Comparison of ENCODE assay signal across 34 cellular contexts in the genomic region with DNA sequence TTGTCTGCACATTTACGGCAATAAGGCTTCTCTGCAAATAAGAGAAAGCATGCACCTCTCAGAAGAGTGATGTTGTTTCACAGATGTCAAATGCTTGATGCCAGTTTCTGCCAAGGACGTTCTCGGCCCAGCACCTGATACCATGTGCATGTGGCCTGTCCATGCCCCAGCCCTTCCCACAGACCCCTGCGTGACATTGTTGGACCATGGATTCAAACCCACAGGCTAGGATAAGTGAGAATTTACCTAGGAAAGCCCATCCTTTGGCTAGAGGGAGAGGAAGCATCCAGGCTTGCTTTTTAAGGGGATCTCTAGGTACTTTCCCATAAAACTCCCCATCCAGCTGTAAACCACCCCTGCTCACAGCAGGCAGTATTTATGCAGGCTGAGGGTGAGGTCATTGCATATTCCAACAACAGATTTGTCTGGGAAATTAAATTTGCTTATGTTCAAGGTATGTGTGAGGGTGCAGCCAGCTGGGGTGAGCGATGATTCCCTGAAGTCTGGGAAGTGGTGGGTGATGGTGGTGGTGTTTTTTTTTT.
DNase-seq lines count a peak whose midpoint lies in the region; ATAC-seq and TF ChIP-seq lines count a peak whose summit lies in the region.
"Had no signal": no experiment of that assay in that cellular context is flagged by ENCODE, and none has a peak within 500 bp of the region (broad histone marks: within the 10 kb centered on the region; RNA-seq: fewer than 3 reads in every experiment).

No MANE protein-coding gene starts in this region.

- no peaks in the 10 kb centered on the region for H3K36me3 Mint-ChIP-seq in stimulated activated effector memory CD8-positive, alpha-beta T cell treated with anti-CD3 and anti-CD28 coated beads, Interleukin-12 subunit alpha, Interleukin-12 subunit beta, amount 100 ng/mL, for 72 hours
- H3K36me3 Mint-ChIP-seq: CD4-positive, alpha-beta memory T cell had no signal

- POLR2A ChIA-PET in AG04450 (lab: Yijun Ruan, JAX), result interaction anchor here (1.0 kb wide), 1 partner anchor 413 kb away, joined by 3 read pairs; no protein-coding TSS in a partner anchor
- POLR2A ChIA-PET in HEK293 (lab: Yijun Ruan, JAX), result no interaction called here

- H3K9me3 ChIP-seq in AG04450 (ENCODE audit: control insufficient read depth, insufficient read depth, low read length) (peaks cover 6% of the 10 kb centered on the region), HEK293 (ENCODE audit: control insufficient read depth, insufficient read depth, low read depth, low read length) (no peaks in the 10 kb centered on the region), upper lobe of left lung (peaks cover 0 to 4% (median 0%) of the 10 kb centered on the region in 4 donors)
- H3K9me3 ChIP-seq: A549, body of pancreas, right atrium auricular region, testis, vagina had no signal

- CTCF ChIA-PET in AG04450 (lab: Charles Lee) (interaction anchor here (1.8 kb wide), 1 partner anchor 27 kb away, joined by 5 read pairs; no protein-coding TSS in a partner anchor), HEK293 (lab: Yijun Ruan, JAX) (no interaction called here)

- H3K27me3 ChIP-seq in AG04450 (ENCODE audit: control insufficient read depth, insufficient read depth, low read length) (no peaks in the 10 kb centered on the region), brain microvascular endothelial cell (replicated peaks) (no peaks in the 10 kb centered on the region), upper lobe of left lung (no peaks in the 10 kb centered on the region)
- H3K27me3 ChIP-seq: body of pancreas, heart right ventricle, right atrium auricular region, testis, vagina had no signal

- H3K36me3 ChIP-seq in HEK293 (ENCODE audit: control insufficient read depth in 2 of 2, insufficient read depth in 1 of 2, low read length in 2 of 2) (no peaks in the 10 kb centered on the region), brain microvascular endothelial cell (replicated peaks) (no peaks in the 10 kb centered on the region), upper lobe of left lung (no peaks in the 10 kb centered on the region)
- H3K36me3 ChIP-seq: heart right ventricle, right atrium auricular region, vagina had no signal

- DNase-seq in AG04450 (ENCODE audit: low read depth, low spot score) (peak; percentile 73), brain microvascular endothelial cell (peak; percentile 27), kidney tubule cell (ENCODE audit: low spot score) (peak; percentile 6), DMS53 treated with DMSO at 0.1 percent for 48 hours (lab: John Stamatoyannopoulos, UW; ENCODE audit: unreplicated experiment) (no peak), upper lobe of left lung (no peak)
- DNase-seq in stimulated activated effector memory CD8-positive, alpha-beta T cell treated with anti-CD3 and anti-CD28 coated beads, Interleukin-12 subunit alpha, Interleukin-12 subunit beta, amount 100 ng/mL, for 72 hours (ENCODE audit: low spot score in 2 of 2), result no peak
- no peak for DNase-seq in stimulated activated naive CD4-positive, alpha-beta T cell treated with Interleukin-2 at 50 U/mL for 16 hours (lab: John Stamatoyannopoulos, UW)
- DNase-seq: activated CD4-positive, alpha-beta T cell treated with anti-CD3 and anti-CD28 coated beads for 36 hours; activated gamma-delta T cell; activated T-cell treated with anti-CD3 and anti-CD28 coated beads, Interleukin-2, amount 50 U/mL, for 1 hour; body of pancreas; CD4-positive, alpha-beta memory T cell; DMS153; effector CD8-positive, alpha-beta T cell; foreskin fibroblast; GF-D8; heart right ventricle; left colon; mammary epithelial cell; NCI-H146; NCI-H2107; NCI-H446 treated with DMSO at 0.1 percent for 48 hours; SHP77 treated with DMSO at 0.1 percent for 48 hours; testis had no signal

- no peak overlapping the region for H3K27ac Mint-ChIP-seq in stimulated activated effector memory CD8-positive, alpha-beta T cell treated with anti-CD3 and anti-CD28 coated beads, Interleukin-12 subunit alpha, Interleukin-12 subunit beta, amount 100 ng/mL, for 72 hours
- H3K27ac Mint-ChIP-seq: activated CD4-positive, alpha-beta T cell treated with anti-CD3 and anti-CD28 coated beads for 36 hours; CD4-positive, alpha-beta memory T cell; T-helper 2 cell treated with Interferon-gamma antibody and Interleukin-4, amounts not matched to agents 5 μg/mL and 100 μg/mL, for 36 hours had no signal

- H3K27ac ChIP-seq in AG04450 (ENCODE audit: low read depth, low read length) (peak overlapping the region; percentile 63), HEK293 (ENCODE audit: extremely low read depth, low read depth, low read length) (no peak overlapping the region), brain microvascular endothelial cell (no peak overlapping the region), upper lobe of left lung (no peak overlapping the region)
- H3K27ac ChIP-seq: A549, body of pancreas, HL-60, parathyroid adenoma, right atrium auricular region, testis, vagina had no signal

- H3K9me3 Mint-ChIP-seq in stimulated activated effector memory CD8-positive, alpha-beta T cell treated with anti-CD3 and anti-CD28 coated beads, Interleukin-12 subunit alpha, Interleukin-12 subunit beta, amount 100 ng/mL, for 72 hours, result peaks cover 3% of the 10 kb centered on the region

- in situ Hi-C loops in brain microvascular endothelial cell (cut with HindIII; ENCODE audit: low pct_ligation_motif_present, low sequenced_read_pairs), result no loop called here

- H3K4me3 ChIP-seq in AG04450 (ENCODE audit: low read depth, low read length), result no peak overlapping the region
- H3K4me3 ChIP-seq in HEK293 (ENCODE audit: low read depth, low read length), result no peak overlapping the region
- H3K4me3 ChIP-seq in brain microvascular endothelial cell (ENCODE audit: low read depth, low read length), result no peak overlapping the region
- H3K4me3 ChIP-seq in upper lobe of left lung, result no peak overlapping the region
- H3K4me3 ChIP-seq: A549, body of pancreas, heart right ventricle, right atrium auricular region, testis, vagina had no signal

- no peaks in the 10 kb centered on the region for H3K4me1 ChIP-seq in HEK293 (ENCODE audit: control insufficient read depth, insufficient read depth, low read length)
- peaks cover 0 to 9% (median 3%) of the 10 kb centered on the region in 4 donors for H3K4me1 ChIP-seq in upper lobe of left lung
- H3K4me1 ChIP-seq: A549, right atrium auricular region, testis, vagina had no signal

- WGBS in upper lobe of left lung, 2 donors, result 88 to 92% methylated on average over 5 of the region's 5 CpGs

- no peak for ATAC-seq in stimulated activated effector memory CD8-positive, alpha-beta T cell treated with anti-CD3 and anti-CD28 coated beads, Interleukin-12 subunit alpha, Interleukin-12 subunit beta, amount 100 ng/mL, for 72 hours
- no peak for ATAC-seq in upper lobe of left lung (ENCODE audit: low FRiP score in 2 of 2)
- ATAC-seq: A549; activated CD4-positive, alpha-beta T cell treated with anti-CD3 and anti-CD28 coated beads for 36 hours; body of pancreas; HCT116; left colon; Panc1 had no signal

- no peak for TF ChIP-seq EP300 in upper lobe of left lung (IDR thresholded peaks at IDR 0.05)

- TF ChIP-seq CTCF in AG04450 (IDR thresholded peaks at IDR 0.05; ENCODE audit: low read depth, low read length) (no peak), HEK293 (tag by site-specific recombination; IDR thresholded peaks at IDR 0.05) (no peak), brain microvascular endothelial cell (IDR thresholded peaks at IDR 0.05; ENCODE audit: low read depth, low read length, missing control alignments) (no peak), upper lobe of left lung (IDR thresholded peaks at IDR 0.05) (no peak)

- H3K4me3 Mint-ChIP-seq in stimulated activated effector memory CD8-positive, alpha-beta T cell treated with anti-CD3 and anti-CD28 coated beads, Interleukin-12 subunit alpha, Interleukin-12 subunit beta, amount 100 ng/mL, for 72 hours, result no peak overlapping the region
- H3K4me3 Mint-ChIP-seq: activated CD4-positive, alpha-beta T cell treated with anti-CD3 and anti-CD28 coated beads for 36 hours; CD4-positive, alpha-beta memory T cell; neural crest cell; T-helper 2 cell treated with Interferon-gamma antibody and Interleukin-4, amounts not matched to agents 5 μg/mL and 100 μg/mL, for 36 hours had no signal

- H3K4me1 Mint-ChIP-seq in stimulated activated effector memory CD8-positive, alpha-beta T cell treated with anti-CD3 and anti-CD28 coated beads, Interleukin-12 subunit alpha, Interleukin-12 subunit beta, amount 100 ng/mL, for 72 hours, result no peaks in the 10 kb centered on the region
- H3K4me1 Mint-ChIP-seq: activated CD4-positive, alpha-beta T cell treated with anti-CD3 and anti-CD28 coated beads for 36 hours had no signal

- TF ChIP-seq POLR2A in upper lobe of left lung (IDR thresholded peaks at IDR 0.05), result no peak

TF ChIP-seq in HEK293, 187 proteins besides CTCF, POLR2A, EP300 and RAD21 (continues in another document):
- TF ChIP-seq, protein P1, sequence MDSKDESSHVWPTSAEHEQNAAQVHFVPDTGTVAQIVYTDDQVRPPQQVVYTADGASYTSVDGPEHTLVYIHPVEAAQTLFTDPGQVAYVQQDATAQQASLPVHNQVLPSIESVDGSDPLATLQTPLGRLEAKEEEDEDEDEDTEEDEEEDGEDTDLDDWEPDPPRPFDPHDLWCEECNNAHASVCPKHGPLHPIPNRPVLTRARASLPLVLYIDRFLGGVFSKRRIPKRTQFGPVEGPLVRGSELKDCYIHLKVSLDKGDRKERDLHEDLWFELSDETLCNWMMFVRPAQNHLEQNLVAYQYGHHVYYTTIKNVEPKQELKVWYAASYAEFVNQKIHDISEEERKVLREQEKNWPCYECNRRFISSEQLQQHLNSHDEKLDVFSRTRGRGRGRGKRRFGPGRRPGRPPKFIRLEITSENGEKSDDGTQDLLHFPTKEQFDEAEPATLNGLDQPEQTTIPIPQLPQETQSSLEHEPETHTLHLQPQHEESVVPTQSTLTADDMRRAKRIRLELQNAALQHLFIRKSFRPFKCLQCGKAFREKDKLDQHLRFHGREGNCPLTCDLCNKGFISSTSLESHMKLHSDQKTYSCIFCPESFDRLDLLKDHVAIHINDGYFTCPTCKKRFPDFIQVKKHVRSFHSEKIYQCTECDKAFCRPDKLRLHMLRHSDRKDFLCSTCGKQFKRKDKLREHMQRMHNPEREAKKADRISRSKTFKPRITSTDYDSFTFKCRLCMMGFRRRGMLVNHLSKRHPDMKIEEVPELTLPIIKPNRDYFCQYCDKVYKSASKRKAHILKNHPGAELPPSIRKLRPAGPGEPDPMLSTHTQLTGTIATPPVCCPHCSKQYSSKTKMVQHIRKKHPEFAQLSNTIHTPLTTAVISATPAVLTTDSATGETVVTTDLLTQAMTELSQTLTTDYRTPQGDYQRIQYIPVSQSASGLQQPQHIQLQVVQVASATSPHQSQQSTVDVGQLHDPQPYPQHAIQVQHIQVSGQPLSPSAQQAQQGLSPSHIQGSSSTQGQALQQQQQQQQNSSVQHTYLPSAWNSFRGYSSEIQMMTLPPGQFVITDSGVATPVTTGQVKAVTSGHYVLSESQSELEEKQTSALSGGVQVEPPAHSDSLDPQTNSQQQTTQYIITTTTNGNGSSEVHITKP (tag by site-specific recombination; IDR thresholded peaks at IDR 0.05), result 0 out of 2 replicates have a peak, but pooled peaks have one; percentile 38
- TF ChIP-seq IKZF3 (tag by site-specific recombination; IDR thresholded peaks at IDR 0.05) (peak; percentile 24; the same call in 1 of the 2 replicates), MZF1 (tag by site-specific recombination; IDR thresholded peaks at IDR 0.05; ENCODE audit: borderline replicate concordance) (peak; percentile 83; the same call in 1 of the 2 replicates)

Comparison
In these comparisons a context has a peak if more than half of its experiments do, and no peak if none do; other contexts are left out.
1. DNase-seq: peak in AG04450 (single experiment), brain microvascular endothelial cell (single experiment) and kidney tubule cell (single experiment); none in DMS53 treated with DMSO at 0.1 percent for 48 hours (single experiment), stimulated activated effector memory CD8-positive, alpha-beta T cell treated with anti-CD3 and anti-CD28 coated beads, Interleukin-12 subunit alpha, Interleukin-12 subunit beta, amount 100 ng/mL, for 72 hours (0 of 2), upper lobe of left lung (0 of 2) and stimulated activated naive CD4-positive, alpha-beta T cell treated with Interleukin-2 at 50 U/mL for 16 hours (single experiment).